In genomic region chr1:89523597-89524368, GRCh38 we compare ENCODE assay signal across 8 cellular contexts. TPM values are rescaled to one million over a fixed set of nuclear protein-coding genes. Genes with fewer than 3 reads are reported as not detected.
DNase-seq lines count a peak whose midpoint lies in the region; ATAC-seq and TF ChIP-seq lines count a peak whose summit lies in the region.

No MANE protein-coding gene starts in this region.

- H3K4me1 ChIP-seq in gastroesophageal sphincter: peaks cover 0 to 31% (median 4%) of the 10 kb centered on the region in 3 donors
- H3K4me1 ChIP-seq in trophoblast cell (ENCODE audit: control insufficient read depth in 1 of 2, insufficient read depth in 2 of 2, low read length in 2 of 2): peaks cover 0 to 7% of the 10 kb centered on the region in 2 experiments

- H3K18ac ChIP-seq in trophoblast cell (ENCODE audit: low read length): peak overlapping the region; percentile 83

- WGBS in gastroesophageal sphincter (ENCODE audit: low coverage in 1 of 2), 2 donors: 20 to 35% methylated on average over 10 to 19 of the region's 21 CpGs
- 100% methylated on average over 1 of the region's 21 CpGs for WGBS in trophoblast cell (ENCODE audit: extremely low coverage, insufficient coverage, insufficient read length)

- H3K4me3 ChIP-seq in gastroesophageal sphincter (peak overlapping the region; percentile 78 to 96), trophoblast cell (ENCODE audit: low read depth, low read length) (peak overlapping the region; percentile 82)

- peak overlapping the region; percentile 95 for H2AFZ ChIP-seq in trophoblast cell (ENCODE audit: insufficient read depth, low read length, poor library complexity)

- no peak for TF ChIP-seq POLR2A in gastroesophageal sphincter (IDR thresholded peaks at IDR 0.05)

- H2BK5ac ChIP-seq in trophoblast cell (ENCODE audit: low read depth, low read length, poor library complexity): peak overlapping the region; percentile 23

- H3K14ac ChIP-seq in trophoblast cell (ENCODE audit: low read length): peak overlapping the region; percentile 83

- no peak overlapping the region for H3K4ac ChIP-seq in trophoblast cell (ENCODE audit: low read depth, low read length)

- peaks cover 10% of the 10 kb centered on the region for H3K79me2 ChIP-seq in trophoblast cell (ENCODE audit: control insufficient read depth, insufficient read depth, low read length, poor library complexity)

- H3K9ac ChIP-seq in trophoblast cell (ENCODE audit: low read length): peak overlapping the region; percentile 28

- H3K23ac ChIP-seq in trophoblast cell (ENCODE audit: low read length): no peak overlapping the region

- no peak overlapping the region for H2BK12ac ChIP-seq in trophoblast cell (ENCODE audit: low read length)

- peak overlapping the region; percentile 92 for H4K8ac ChIP-seq in trophoblast cell (ENCODE audit: low read depth, low read length)

- H3K79me1 ChIP-seq in trophoblast cell (ENCODE audit: low read length): peaks cover 11% of the 10 kb centered on the region

- peak overlapping the region; percentile 87 for H4K12ac ChIP-seq in trophoblast cell (ENCODE audit: low read depth, low read length)

- H3K9me3 ChIP-seq in gastroesophageal sphincter (no peaks in the 10 kb centered on the region), trophoblast cell (ENCODE audit: insufficient read depth, low read depth, low read length) (no peaks in the 10 kb centered on the region)

- H3K4me2 ChIP-seq in trophoblast cell (ENCODE audit: low read length): peak overlapping the region; percentile 96

- no peaks in the 10 kb centered on the region for H3K36me3 ChIP-seq in gastroesophageal sphincter
- H3K36me3 ChIP-seq in trophoblast cell (ENCODE audit: control insufficient read depth in 1 of 2, insufficient read depth in 2 of 2, low read length in 2 of 2): no peaks in the 10 kb centered on the region

- peak; percentile 23 for ATAC-seq in GM19328 (IDR thresholded peaks at IDR 0.05; ENCODE audit: unreplicated experiment)
- peak; percentile 18 for ATAC-seq in HG03439 (IDR thresholded peaks at IDR 0.05; ENCODE audit: unreplicated experiment)
- peak; percentile 45 for ATAC-seq in gastroesophageal sphincter

- H2AK5ac ChIP-seq in trophoblast cell (ENCODE audit: low read length): no peak overlapping the region

- H3K27me3 ChIP-seq in gastroesophageal sphincter (no peaks in the 10 kb centered on the region), trophoblast cell (ENCODE audit: insufficient read depth, low read length) (no peaks in the 10 kb centered on the region)

- H4K91ac ChIP-seq in trophoblast cell (ENCODE audit: low read depth, low read length): peak overlapping the region; percentile 87

- H3K27ac ChIP-seq in gastroesophageal sphincter (peak overlapping the region; percentile 19 to 95 (median 88)), trophoblast cell (ENCODE audit: low read depth, low read length) (no peak overlapping the region)

- TF ChIP-seq EP300 in gastroesophageal sphincter (IDR thresholded peaks at IDR 0.05): no peak

- TF ChIP-seq CTCF in gastroesophageal sphincter (IDR thresholded peaks at IDR 0.05): no peak

- H2BK120ac ChIP-seq in trophoblast cell (ENCODE audit: insufficient read depth, low read length, poor library complexity): peak overlapping the region; percentile 73

- peak; percentile 66 for DNase-seq in CD1c-positive myeloid dendritic cell (ENCODE audit: extremely low spot score)
- DNase-seq in NCI-H748 treated with DMSO at 0.1 percent for 48 hours (lab: John Stamatoyannopoulos, UW): peak; percentile 67
- peak; percentile 55 for DNase-seq in activated T-cell treated with anti-CD3 and anti-CD28 coated beads for 4 hours
- DNase-seq in trophoblast cell: peak; percentile 39 to 62
- no peak for DNase-seq in midbrain (lab: John Stamatoyannopoulos, UW)

RNA-seq across cellular contexts. Expression of gene LRRC8B, which starts 0.8 kb away (rescaled TPM):
- total RNA-seq in gastroesophageal sphincter: 1 to 10 TPM; 3.5 to 6.9 (median 5.0) TPM
- polyA plus RNA-seq in trophoblast cell (2013): 6.5 and 6.7 TPM in 2 replicates
